ENCODE assay signal across 8 cellular contexts in the genomic region with DNA sequence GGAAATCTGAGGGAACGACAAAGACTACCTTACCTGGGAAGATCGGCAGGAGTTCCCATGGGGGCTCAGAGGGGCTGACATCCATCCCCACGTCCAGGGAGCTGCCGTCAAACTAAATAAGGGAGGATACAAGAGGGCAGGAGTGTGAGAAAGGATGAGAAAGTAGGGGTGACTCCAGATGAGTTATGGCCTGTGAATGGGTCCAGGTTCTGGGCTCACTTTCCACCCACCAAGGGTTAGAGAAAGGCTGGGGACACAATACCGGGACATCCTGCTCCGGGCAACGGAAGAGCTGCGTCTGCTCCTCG. TPM values are rescaled to one million over a fixed set of nuclear protein-coding genes. Genes with fewer than 3 reads are reported as not detected.
DNase-seq lines count a peak whose midpoint lies in the region; ATAC-seq, FAIRE-seq and TF ChIP-seq lines count a peak whose summit lies in the region.

No MANE protein-coding gene starts in this region.

- BruUV-seq in PC-3 (replicated peaks; lab: Mats Ljungman, UMichigan) (TSS peak; percentile 7), endothelial cell of umbilical vein (replicated peaks; lab: Mats Ljungman, UMichigan) (TSS peak; percentile 13)

- intact Hi-C loops in CD4-positive, alpha-beta T cell (cut with DNase I, micrococcal nuclease): loop anchor here in 1 of 2 experiments (5.0 to 10.0 kb wide), 2 partner anchors 170 to 727 kb away; partner anchors contain the start of genes NELFE, PSMB9, SKIC2 and TAP1
- intact Hi-C loops in PC-3 (cut with micrococcal nuclease): no loop called here
- intact Hi-C loops in endothelial cell of umbilical vein (cut with micrococcal nuclease): no loop called here

- peaks cover 38% of the 10 kb centered on the region for H3K79me2 ChIP-seq in PC-3 (ENCODE audit: low read length)
- H3K79me2 ChIP-seq in endothelial cell of umbilical vein (ENCODE audit: control insufficient read depth, insufficient read depth, low read length): peaks cover 11% of the 10 kb centered on the region

- peaks cover 52% of the 10 kb centered on the region for H3K36me3 Mint-ChIP-seq in CD4-positive, alpha-beta T cell (ENCODE audit: low read depth)

- H3K9me3 ChIP-seq in CD4-positive, alpha-beta T cell (ENCODE audit: control insufficient read depth, low read length): no peaks in the 10 kb centered on the region
- H3K9me3 ChIP-seq in PC-3 (ENCODE audit: low read length) (no peaks in the 10 kb centered on the region), endothelial cell of umbilical vein (replicated peaks; ENCODE audit: control insufficient read depth, insufficient read depth, low read length) (no peaks in the 10 kb centered on the region), neutrophil (no peaks in the 10 kb centered on the region)

- H3K4me2 ChIP-seq in PC-3 (ENCODE audit: low read length) (peak overlapping the region; percentile 93), endothelial cell of umbilical vein (ENCODE audit: insufficient read depth, low read length) (peak overlapping the region; percentile 57)

- TF ChIP-seq POLR2A in endothelial cell of umbilical vein (IDR thresholded peaks at IDR 0.05; ENCODE audit: low read depth, low read length): peak; percentile 9

- FAIRE-seq in endothelial cell of umbilical vein (lab: Jason Lieb, UNC): peak; percentile 4

- CTCF ChIA-PET in CD4-positive, alpha-beta T cell (lab: Charles Lee): interaction anchor here (1.1 to 2.1 kb wide), 2 partner anchors 9 to 40 kb away, joined by 3 to 11 read pairs; no protein-coding TSS in a partner anchor
- CTCF ChIA-PET in PC-3 (lab: Charles Lee): interaction anchor here (0.6 to 1.3 kb wide), 3 partner anchors 9 to 1186 kb away, joined by 3 to 4 read pairs (median 3); partner anchors contain the start of gene MUCL3
- CTCF ChIA-PET in endothelial cell of umbilical vein (lab: Charles Lee): interaction anchor here (1.0 to 3.5 kb wide), 7 partner anchors 8 to 845 kb away, joined by 3 to 17 read pairs (median 3); partner anchors contain the start of gene PBX2

- H3K9me3 Mint-ChIP-seq in CD4-positive, alpha-beta T cell: no peaks in the 10 kb centered on the region

- peak overlapping the region; percentile 91 for H2AFZ ChIP-seq in PC-3 (ENCODE audit: low read length)
- no peak overlapping the region for H2AFZ ChIP-seq in endothelial cell of umbilical vein (ENCODE audit: low read depth, low read length)

- dilution Hi-C loops in endothelial cell of umbilical vein (cut with MboI; ENCODE audit: extremely low pct_ligation_motif_present, low sequenced_read_pairs): no loop called here

- H3K9me1 ChIP-seq in endothelial cell of umbilical vein (replicated peaks; ENCODE audit: control insufficient read depth, extremely low read depth, insufficient read depth, low read length): no peaks in the 10 kb centered on the region

- H3K27ac Mint-ChIP-seq in CD4-positive, alpha-beta T cell: peak overlapping the region; percentile 90

- no peak for TF ChIP-seq CTCF in CD4-positive, alpha-beta T cell (IDR thresholded peaks at IDR 0.05)
- TF ChIP-seq CTCF in PC-3 (conservative IDR thresholded peaks at IDR 0.05; ENCODE audit: low read depth, low read length) (no peak), endothelial cell of umbilical vein (IDR thresholded peaks at IDR 0.05; ENCODE audit: extremely low read depth in 1 of 2, insufficient read depth in 1 of 2, low read depth in 1 of 2, low read length in 2 of 2) (no peak), neutrophil (IDR thresholded peaks at IDR 0.05) (no peak)

- peaks cover 52% of the 10 kb centered on the region for H3K4me1 Mint-ChIP-seq in CD4-positive, alpha-beta T cell (ENCODE audit: low read depth)

- H3K9me2 ChIP-seq in PC-3 (replicated peaks; ENCODE audit: low read length): no peaks in the 10 kb centered on the region

- peak overlapping the region; percentile 77 for H3K27ac ChIP-seq in CD4-positive, alpha-beta T cell (ENCODE audit: low read depth, low read length)
- H3K27ac ChIP-seq in PC-3 (ENCODE audit: low read length) (no peak overlapping the region), endothelial cell of umbilical vein (ENCODE audit: insufficient read depth, low read depth, low read length) (peak overlapping the region; percentile 83), neutrophil (peak overlapping the region; percentile 88)

- peak overlapping the region; percentile 99 for H3K4me3 Mint-ChIP-seq in CD4-positive, alpha-beta T cell

- POLR2A ChIA-PET in CD4-positive, alpha-beta T cell (lab: Charles Lee): interaction anchor here (1.1 to 5.6 kb wide), 14 partner anchors 10 to 845 kb away, joined by 3 to 48 read pairs (median 7); partner anchors contain the start of genes AGPAT1, BAG6, DDX39B and DXO
- POLR2A ChIA-PET in PC-3 (lab: Charles Lee; ENCODE audit: unreplicated experiment) (interaction anchor here (0.6 kb wide), 1 partner anchor 13 kb away, joined by 4 read pairs; no protein-coding TSS in a partner anchor), endothelial cell of umbilical vein (lab: Charles Lee) (interaction anchor here (1.1 kb wide), 1 partner anchor 68 kb away, joined by 4 read pairs; no protein-coding TSS in a partner anchor)

- peak overlapping the region; percentile 87 for H3K9ac ChIP-seq in PC-3 (ENCODE audit: low read length)
- peak overlapping the region; percentile 89 for H3K9ac ChIP-seq in endothelial cell of umbilical vein (replicated peaks; ENCODE audit: extremely low read depth, insufficient read depth, low read length)

- no peak for ATAC-seq in CD4-positive, alpha-beta T cell (ENCODE audit: poor library complexity)
- ATAC-seq in PC-3: no peak
- ATAC-seq in GM19455 (IDR thresholded peaks at IDR 0.05; ENCODE audit: unreplicated experiment): no peak
- no peak for ATAC-seq in GM19328 (IDR thresholded peaks at IDR 0.05; ENCODE audit: unreplicated experiment)

- H3K27me3 Mint-ChIP-seq in CD4-positive, alpha-beta T cell: no peaks in the 10 kb centered on the region

- peak overlapping the region; percentile 90 for H3K4me3 ChIP-seq in PC-3 (ENCODE audit: low read length)
- peak overlapping the region; percentile 71 to 99 (median 84) for H3K4me3 ChIP-seq in endothelial cell of umbilical vein (replicated peaks in 1 of 3; ENCODE audit: insufficient read depth in 1 of 3, low read depth in 1 of 3, low read length in 3 of 3)
- H3K4me3 ChIP-seq in neutrophil (ENCODE audit: low read depth in 1 of 2, low read length in 1 of 2): peak overlapping the region; percentile 90 to 92

- DNase-seq in CD4-positive, alpha-beta T cell: no peak
- DNase-seq in PC-3 (no peak), endothelial cell of umbilical vein (ENCODE audit: low read depth, low spot score) (no peak), islet precursor cell (no peak), kidney glomerular epithelial cell (lab: John Stamatoyannopoulos, UW) (no peak)

- H3K36me3 ChIP-seq in PC-3 (ENCODE audit: low read depth, low read length) (no peaks in the 10 kb centered on the region), endothelial cell of umbilical vein (ENCODE audit: control insufficient read depth in 2 of 2, extremely low read depth in 1 of 2, insufficient read depth in 2 of 2, low read length in 2 of 2) (peaks cover 3 to 18% of the 10 kb centered on the region in 2 experiments), neutrophil (peaks cover 38% of the 10 kb centered on the region)

- H3K27me3 ChIP-seq in CD4-positive, alpha-beta T cell (ENCODE audit: control insufficient read depth, insufficient read depth, low read length): no peaks in the 10 kb centered on the region
- H3K27me3 ChIP-seq in PC-3 (ENCODE audit: low read length) (no peaks in the 10 kb centered on the region), endothelial cell of umbilical vein (ENCODE audit: control insufficient read depth in 2 of 2, insufficient read depth in 2 of 2, low read length in 2 of 2) (no peaks in the 10 kb centered on the region), neutrophil (peaks cover 7% of the 10 kb centered on the region)

- H3F3A ChIP-seq in PC-3 (ENCODE audit: low read length, unreplicated experiment): no peaks in the 10 kb centered on the region

- H3K4me1 ChIP-seq in PC-3 (ENCODE audit: insufficient read depth, low read length) (peaks cover 25% of the 10 kb centered on the region), endothelial cell of umbilical vein (ENCODE audit: control insufficient read depth, extremely low read depth, insufficient read depth, low read length) (peaks cover 20% of the 10 kb centered on the region), neutrophil (ENCODE audit: control insufficient read depth in 1 of 2, insufficient read depth in 1 of 2, low read depth in 1 of 2, low read length in 1 of 2) (peaks cover 27 to 35% of the 10 kb centered on the region in 2 experiments)

- H4K20me1 ChIP-seq in PC-3 (ENCODE audit: low read length) (no peaks in the 10 kb centered on the region), endothelial cell of umbilical vein (replicated peaks; ENCODE audit: control insufficient read depth, extremely low read depth, insufficient read depth, low read length) (no peaks in the 10 kb centered on the region)

RNA-seq across cellular contexts. Expression of gene ATF6B, which starts 0.7 kb away (rescaled TPM):
- total RNA-seq in CD4-positive, alpha-beta T cell: 10 to 100 TPM; 72.2 to 75.6 TPM
- 33.4 and 35.7 TPM in 2 replicates for total RNA-seq in PC-3 (2014; rRNA removed)
- total RNA-seq in endothelial cell of umbilical vein: 102 and 106 TPM in 2 replicates
- polyA plus RNA-seq in endothelial cell of umbilical vein: 113 and 115 TPM in 2 replicates
- 72.2 and 73.7 TPM in 2 replicates for polyA plus RNA-seq in endothelial cell of umbilical vein (2011; cell fraction: cytosol; rRNA removed)
- 173 and 238 TPM in 2 replicates for polyA plus RNA-seq in endothelial cell of umbilical vein (2011; cell fraction: nucleus; rRNA removed)
- polyA plus RNA-seq in endothelial cell of umbilical vein (2012): 72.4 and 90.6 TPM in 2 replicates
- polyA minus RNA-seq in endothelial cell of umbilical vein: 87.7 and 103 TPM in 2 replicates
- 19.0 TPM for polyA minus RNA-seq in endothelial cell of umbilical vein (2011; cell fraction: cytosol; rRNA and poly(A)+ RNA removed)
- 72.4 and 80.5 TPM in 2 replicates for polyA minus RNA-seq in endothelial cell of umbilical vein (2011; cell fraction: nucleus; rRNA and poly(A)+ RNA removed)

RNA-seq across cellular contexts. Expression of gene FKBPL, which starts 2.7 kb away (rescaled TPM):
- under 1 TPM; 0.66 to 0.73 TPM for total RNA-seq in CD4-positive, alpha-beta T cell
- total RNA-seq in PC-3 (2014; rRNA removed): 12.6 and 16.4 TPM in 2 replicates
- total RNA-seq in endothelial cell of umbilical vein: 5.2 and 6.0 TPM in 2 replicates
- 3.4 and 3.5 TPM in 2 replicates for polyA plus RNA-seq in endothelial cell of umbilical vein
- polyA plus RNA-seq in endothelial cell of umbilical vein (2011; cell fraction: cytosol; rRNA removed): 3.8 and 4.4 TPM in 2 replicates
- polyA plus RNA-seq in endothelial cell of umbilical vein (2011; cell fraction: nucleus; rRNA removed): 2.7 and 3.0 TPM in 2 replicates
- 3.3 and 4.7 TPM in 2 replicates for polyA plus RNA-seq in endothelial cell of umbilical vein (2012)
- 1.7 and 3.2 TPM in 2 replicates for polyA minus RNA-seq in endothelial cell of umbilical vein
- polyA minus RNA-seq in endothelial cell of umbilical vein (2011; cell fraction: cytosol; rRNA and poly(A)+ RNA removed): 1.4 TPM
- polyA minus RNA-seq in endothelial cell of umbilical vein (2011; cell fraction: nucleus; rRNA and poly(A)+ RNA removed): 1.2 TPM in 2 replicates

RNA-seq across cellular contexts. Expression of gene TNXB, which starts 18.2 kb away (rescaled TPM):
- total RNA-seq in CD4-positive, alpha-beta T cell: 1 to 10 TPM; 8.3 to 9.0 TPM
- total RNA-seq in PC-3 (2014; rRNA removed) (2.9 and 3.3 TPM in 2 replicates), endothelial cell of umbilical vein (2.7 and 3.2 TPM in 2 replicates)
- 0.24 and 0.47 TPM in 2 replicates for polyA plus RNA-seq in endothelial cell of umbilical vein
- 0.04 and 0.28 TPM in 2 replicates for polyA plus RNA-seq in endothelial cell of umbilical vein (2011; cell fraction: cytosol; rRNA removed)
- 2.3 and 2.4 TPM in 2 replicates for polyA plus RNA-seq in endothelial cell of umbilical vein (2011; cell fraction: nucleus; rRNA removed)
- polyA plus RNA-seq in endothelial cell of umbilical vein (2012): 0.05 and 0.14 TPM in 2 replicates
- polyA minus RNA-seq in endothelial cell of umbilical vein: 0.57 and 0.95 TPM in 2 replicates
- 1.1 TPM for polyA minus RNA-seq in endothelial cell of umbilical vein (2011; cell fraction: cytosol; rRNA and poly(A)+ RNA removed)
- polyA minus RNA-seq in endothelial cell of umbilical vein (2011; cell fraction: nucleus; rRNA and poly(A)+ RNA removed): 2.9 and 3.7 TPM in 2 replicates

RNA-seq across cellular contexts. Expression of gene PRRT1, which starts 24.4 kb away (rescaled TPM):
- total RNA-seq in CD4-positive, alpha-beta T cell: 1 to 10 TPM; 2.6 to 3.2 TPM
- total RNA-seq in PC-3 (2014; rRNA removed) (1.5 TPM in 1 of 2 replicates, not detected in the other), endothelial cell of umbilical vein (0.76 and 1.3 TPM in 2 replicates)
- 0.38 and 0.55 TPM in 2 replicates for polyA plus RNA-seq in endothelial cell of umbilical vein
- polyA plus RNA-seq in endothelial cell of umbilical vein (2011; cell fraction: cytosol; rRNA removed): 0.13 and 0.28 TPM in 2 replicates
- 1.1 and 1.3 TPM in 2 replicates for polyA plus RNA-seq in endothelial cell of umbilical vein (2011; cell fraction: nucleus; rRNA removed)
- polyA plus RNA-seq in endothelial cell of umbilical vein (2012): 0.58 and 1.1 TPM in 2 replicates
- polyA minus RNA-seq in endothelial cell of umbilical vein: 0.11 TPM in 1 of 2 replicates, not detected in the other
- not detected for polyA minus RNA-seq in endothelial cell of umbilical vein (2011; cell fraction: cytosol; rRNA and poly(A)+ RNA removed)
- 0.24 TPM in 1 of 2 replicates, not detected in the other for polyA minus RNA-seq in endothelial cell of umbilical vein (2011; cell fraction: nucleus; rRNA and poly(A)+ RNA removed)

RNA-seq across cellular contexts. Expression of gene PPT2, which starts 26.6 kb away (rescaled TPM):
- 1 to 10 TPM; 8.7 to 8.9 TPM for total RNA-seq in CD4-positive, alpha-beta T cell
- total RNA-seq in PC-3 (2014; rRNA removed) (16.6 and 30.8 TPM in 2 replicates), endothelial cell of umbilical vein (27.2 and 27.6 TPM in 2 replicates)
- 44.6 and 47.3 TPM in 2 replicates for polyA plus RNA-seq in endothelial cell of umbilical vein
- polyA plus RNA-seq in endothelial cell of umbilical vein (2011; cell fraction: cytosol; rRNA removed): 27.2 and 31.8 TPM in 2 replicates
- 64.0 and 71.2 TPM in 2 replicates for polyA plus RNA-seq in endothelial cell of umbilical vein (2011; cell fraction: nucleus; rRNA removed)
- 18.1 and 18.9 TPM in 2 replicates for polyA plus RNA-seq in endothelial cell of umbilical vein (2012)
- 34.7 and 48.9 TPM in 2 replicates for polyA minus RNA-seq in endothelial cell of umbilical vein
- 26.2 TPM for polyA minus RNA-seq in endothelial cell of umbilical vein (2011; cell fraction: cytosol; rRNA and poly(A)+ RNA removed)
- polyA minus RNA-seq in endothelial cell of umbilical vein (2011; cell fraction: nucleus; rRNA and poly(A)+ RNA removed): 20.8 and 23.4 TPM in 2 replicates
